15 cellular contexts compared by ENCODE assay signal in the genomic region with DNA sequence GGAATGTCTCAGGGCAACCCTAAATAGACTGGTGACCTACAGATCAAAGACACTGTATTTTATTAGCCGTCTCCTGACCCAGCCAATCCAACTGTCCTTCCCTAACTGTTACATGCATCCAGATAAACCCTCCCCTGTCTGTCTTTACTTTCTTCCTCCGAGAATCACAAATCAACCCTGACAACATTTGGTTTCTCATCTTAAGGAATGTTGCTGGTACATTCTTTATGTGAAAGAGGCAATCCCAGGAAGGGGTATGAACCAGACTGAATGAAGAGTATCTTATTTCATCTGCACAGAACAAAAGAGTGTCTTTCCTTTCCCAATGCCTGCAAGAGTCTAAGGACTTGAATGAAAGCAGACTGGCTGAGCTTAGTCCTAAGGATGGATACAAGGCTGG.
A peak's percentile ranks its signal among the peaks of the same experiment; 100 is the strongest.
DNase-seq lines count a peak whose midpoint lies in the region; ATAC-seq and TF ChIP-seq lines count a peak whose summit lies in the region.
"Had no signal": no experiment of that assay in that cellular context is flagged by ENCODE, and none has a peak within 500 bp of the region (broad histone marks: within the 10 kb centered on the region; RNA-seq: fewer than 3 reads in every experiment).

No MANE protein-coding gene starts in this region.

- no peaks in the 10 kb centered on the region for H3K36me3 ChIP-seq in MM.1S (replicated peaks; ENCODE audit: insufficient read depth, low read length)

- H3F3A ChIP-seq in MM.1S (ENCODE audit: insufficient read depth, low read length) = no peaks in the 10 kb centered on the region

- peaks cover 14% of the 10 kb centered on the region for H3K27me3 Mint-ChIP-seq in activated T-cell treated with anti-CD3 and anti-CD28 coated beads, Interleukin-2, amount 50 U/mL, for 72 hours (ENCODE audit: low read depth)

- no peaks in the 10 kb centered on the region for H3K9me2 ChIP-seq in MM.1S (replicated peaks; ENCODE audit: insufficient read depth, low read length)

- peaks cover 5% of the 10 kb centered on the region for H3K4me1 Mint-ChIP-seq in activated T-cell treated with anti-CD3 and anti-CD28 coated beads, Interleukin-2, amount 50 U/mL, for 72 hours (ENCODE audit: low read depth)
- H3K4me1 Mint-ChIP-seq: activated CD4-positive, alpha-beta T cell treated with anti-CD3 and anti-CD28 coated beads for 36 hours had no signal

- H3K4me3 ChIP-seq in astrocyte of the spinal cord (ENCODE audit: low read depth, low read length) (no peak overlapping the region), MM.1S (ENCODE audit: low read length) (no peak overlapping the region)
- H3K4me3 ChIP-seq: smooth muscle cell had no signal

- in situ Hi-C loops in astrocyte of the spinal cord (cut with HindIII; ENCODE audit: low sequenced_read_pairs) = no loop called here

- no peaks in the 10 kb centered on the region for H4K20me1 ChIP-seq in MM.1S (ENCODE audit: insufficient read depth, low read length)

- H2AFZ ChIP-seq in MM.1S (ENCODE audit: low read length) = no peak overlapping the region

- H3K4me3 Mint-ChIP-seq in activated T-cell treated with anti-CD3 and anti-CD28 coated beads, Interleukin-2, amount 50 U/mL, for 72 hours = no peak overlapping the region
- H3K4me3 Mint-ChIP-seq: activated CD4-positive, alpha-beta T cell treated with anti-CD3 and anti-CD28 coated beads for 36 hours; neural crest cell; T-cell had no signal

- no peaks in the 10 kb centered on the region for H3K36me3 Mint-ChIP-seq in activated T-cell treated with anti-CD3 and anti-CD28 coated beads, Interleukin-2, amount 50 U/mL, for 72 hours (ENCODE audit: insufficient read depth in 2 of 2)
- H3K36me3 Mint-ChIP-seq: T-cell had no signal

- H3K27ac Mint-ChIP-seq in activated T-cell treated with anti-CD3 and anti-CD28 coated beads, Interleukin-2, amount 50 U/mL, for 72 hours = no peak overlapping the region
- H3K27ac Mint-ChIP-seq: activated CD4-positive, alpha-beta T cell treated with anti-CD3 and anti-CD28 coated beads for 36 hours; T-cell had no signal

- no peak for ATAC-seq in activated T-cell treated with anti-CD3 and anti-CD28 coated beads, Interleukin-2, amount 50 U/mL, for 72 hours (replicated peaks in 1 of 2)
- ATAC-seq in left ventricle myocardium superior = no peak
- ATAC-seq: activated CD4-positive, alpha-beta T cell treated with anti-CD3 and anti-CD28 coated beads for 36 hours; T-cell had no signal

- peaks cover 4 to 7% of the 10 kb centered on the region in 2 donors for H3K9me3 Mint-ChIP-seq in activated T-cell treated with anti-CD3 and anti-CD28 coated beads, Interleukin-2, amount 50 U/mL, for 72 hours

- TF ChIP-seq CTCF in astrocyte of the spinal cord (IDR thresholded peaks at IDR 0.05; ENCODE audit: low read depth, low read length) (no peak), MM.1S (IDR thresholded peaks at IDR 0.05; ENCODE audit: low read length) (no peak)

- DNase-seq in NCI-H2107 treated with DMSO at 0.1 percent for 48 hours (lab: John Stamatoyannopoulos, UW; ENCODE audit: unreplicated experiment) (peak; percentile 11), NCI-H2107 (lab: John Stamatoyannopoulos, UW) (no peak), astrocyte of the spinal cord (ENCODE audit: low read depth, low spot score) (peak; percentile 79), iris pigment epithelial cell (ENCODE audit: low read depth) (peak; percentile 87), MM.1S (no peak), HCEC 1CT (no peak), left ventricle myocardium superior (no peak)
- DNase-seq in activated T-cell treated with anti-CD3 and anti-CD28 coated beads, Interleukin-2, amount 50 U/mL, for 72 hours = no peak
- DNase-seq: activated CD4-positive, alpha-beta T cell treated with anti-CD3 and anti-CD28 coated beads for 36 hours; anterior cingulate cortex; effector CD4-positive, alpha-beta T cell; T-cell had no signal

- no peaks in the 10 kb centered on the region for H3K27me3 ChIP-seq in MM.1S (replicated peaks; ENCODE audit: insufficient read depth, low read length)

- H3K9me3 ChIP-seq in MM.1S (replicated peaks; ENCODE audit: insufficient read depth, low read length) = no peaks in the 10 kb centered on the region

- H3K4me1 ChIP-seq in MM.1S (ENCODE audit: low read length) = no peaks in the 10 kb centered on the region

- intact Hi-C loops in left ventricle myocardium superior (cut with micrococcal nuclease) = no loop called here

- no peaks in the 10 kb centered on the region for H3K79me2 ChIP-seq in MM.1S (ENCODE audit: low read length)

- H3K27ac ChIP-seq in MM.1S (ENCODE audit: low read length) = no peak overlapping the region
- H3K27ac ChIP-seq: 22Rv1 had no signal

- H3K9ac ChIP-seq in MM.1S (ENCODE audit: low read length) = no peak overlapping the region

- H3K4me2 ChIP-seq in MM.1S (ENCODE audit: low read depth, low read length) = no peak overlapping the region
- H3K4me2 ChIP-seq: smooth muscle cell had no signal

Comparison
In these comparisons a context has a peak if more than half of its experiments do, and no peak if none do; other contexts are left out.
1. DNase-seq: peak in NCI-H2107 treated with DMSO at 0.1 percent for 48 hours (single experiment), astrocyte of the spinal cord (single experiment) and iris pigment epithelial cell (single experiment); none in NCI-H2107 (single experiment), MM.1S (single experiment), activated T-cell treated with anti-CD3 and anti-CD28 coated beads, Interleukin-2, amount 50 U/mL, for 72 hours (0 of 2), HCEC 1CT (single experiment) and left ventricle myocardium superior (single experiment).